Comparison of ENCODE assay signal across 8 cellular contexts in genomic region chr11:126391970-126392637, GRCh38. TPM values are rescaled to one million over a fixed set of nuclear protein-coding genes. Genes with fewer than 3 reads are reported as not detected.
A peak's percentile ranks its signal among the peaks of the same experiment; 100 is the strongest.
DNase-seq lines count a peak whose midpoint lies in the region; ATAC-seq and TF ChIP-seq lines count a peak whose summit lies in the region.

No MANE protein-coding gene starts in this region.

- H3K9me3 ChIP-seq in smooth muscle cell (replicated peaks; ENCODE audit: low read depth) (no peaks in the 10 kb centered on the region), SJCRH30 (replicated peaks) (no peaks in the 10 kb centered on the region)

- TF ChIP-seq CTCF in smooth muscle cell (IDR thresholded peaks at IDR 0.05; ENCODE audit: borderline replicate concordance, insufficient read depth, poor library complexity, severe bottlenecking) = peak; percentile 22

- no peak overlapping the region for H3K4me3 ChIP-seq in smooth muscle cell
- no peak overlapping the region for H3K4me3 ChIP-seq in SJCRH30

- peaks cover 64% of the 10 kb centered on the region for H3K79me2 ChIP-seq in smooth muscle cell (ENCODE audit: low read depth)

- peaks cover 84% of the 10 kb centered on the region for H4K20me1 ChIP-seq in smooth muscle cell (ENCODE audit: low read depth)

- peak; percentile 75 for ATAC-seq in GM21576 (IDR thresholded peaks at IDR 0.05; ENCODE audit: unreplicated experiment)
- ATAC-seq in esophagus mucosa = peak; percentile 63

- H3K4me1 ChIP-seq in smooth muscle cell (ENCODE audit: low read depth) (no peaks in the 10 kb centered on the region), SJCRH30 (no peaks in the 10 kb centered on the region)

- DNase-seq in CD1c-positive myeloid dendritic cell (ENCODE audit: extremely low spot score) = peak; percentile 64
- peak; percentile 86 to 87 for DNase-seq in NCI-H446 (lab: John Stamatoyannopoulos, UW)
- no peak for DNase-seq in smooth muscle cell (lab: John Stamatoyannopoulos, UW; ENCODE audit: unreplicated experiment)
- no peak for DNase-seq in COLO668 (lab: John Stamatoyannopoulos, UW; ENCODE audit: unreplicated experiment)
- DNase-seq in NK-92 (lab: John Stamatoyannopoulos, UW; ENCODE audit: unreplicated experiment) = no peak
- DNase-seq in SJCRH30 = no peak

- H3K27ac ChIP-seq in smooth muscle cell (ENCODE audit: low read depth) (no peak overlapping the region), SJCRH30 (no peak overlapping the region)

- H3K27me3 ChIP-seq in smooth muscle cell (ENCODE audit: low read depth) (no peaks in the 10 kb centered on the region), SJCRH30 (no peaks in the 10 kb centered on the region)

- no peak overlapping the region for H3K9ac ChIP-seq in smooth muscle cell (ENCODE audit: low read depth)

- 67% methylated on average over 8 of the region's 8 CpGs for whole genome bisulfite sequencing in smooth muscle cell (ENCODE audit: low lambda C conversion rate)

- H2AFZ ChIP-seq in smooth muscle cell (ENCODE audit: low read depth) = no peak overlapping the region

- H3F3A ChIP-seq in smooth muscle cell (ENCODE audit: low read depth) = no peaks in the 10 kb centered on the region

- no peaks in the 10 kb centered on the region for H3K36me3 ChIP-seq in smooth muscle cell (ENCODE audit: low read depth)
- H3K36me3 ChIP-seq in SJCRH30 = no peaks in the 10 kb centered on the region

- no peak overlapping the region for H3K4me2 ChIP-seq in smooth muscle cell

RNA-seq across cellular contexts. Expression of gene ST3GAL4, which starts 36.6 kb away (rescaled TPM):
- total RNA-seq in esophagus mucosa (54.2 TPM), smooth muscle cell (36.5 and 60.3 TPM in 2 replicates)
- 58.5 and 60.9 TPM in 2 replicates for polyA plus RNA-seq in smooth muscle cell
- 37.3 and 39.6 TPM in 2 replicates for total RNA-seq in SJCRH30 (2014; rRNA removed; shearing (Covaris generic))

Comparison
In these comparisons a context has a peak if more than half of its experiments do, and no peak if none do; other contexts are left out.
1. DNase-seq: peak in CD1c-positive myeloid dendritic cell (single experiment) and NCI-H446 (2 of 2); none in smooth muscle cell (single experiment), COLO668 (single experiment), NK-92 (single experiment) and SJCRH30 (0 of 2).